ENCODE assay signal across 8 cellular contexts in genomic region chr1:16122916-16123315, GRCh38. TPM values are rescaled to one million over a fixed set of nuclear protein-coding genes. Genes with fewer than 3 reads are reported as not detected.
DNase-seq lines count a peak whose midpoint lies in the region; FAIRE-seq and TF ChIP-seq lines count a peak whose summit lies in the region.
"Had no signal": no experiment of that assay in that cellular context is flagged by ENCODE, and none has a peak within 500 bp of the region (broad histone marks: within the 10 kb centered on the region; RNA-seq: fewer than 3 reads in every experiment).

No MANE protein-coding gene starts in this region.

- CTCF ChIA-PET in RWPE1 (lab: Yijun Ruan, JAX) = interaction anchor here (0.5 to 2.2 kb wide), 4 partner anchors 31 to 248 kb away, joined by 3 to 8 read pairs (median 5); no protein-coding TSS in a partner anchor
- CTCF ChIA-PET in H1 (lab: Charles Lee; ENCODE audit: partially characterized antibody) = interaction anchor here (0.7 to 31.3 kb wide), 6 partner anchors 16 to 67 kb away, joined by 3 to 522 read pairs (median 5); partner anchors contain the start of gene FAM131C

- no peak overlapping the region for H2AFZ ChIP-seq in H1 (ENCODE audit: low read length)

- no peak overlapping the region for H3K4me2 ChIP-seq in H1 (ENCODE audit: insufficient read depth in 1 of 2, low read depth in 2 of 2, low read length in 2 of 2)

- no peak overlapping the region for H3K23ac ChIP-seq in H1 (ENCODE audit: insufficient read length)

- H3K4me1 ChIP-seq in H1 (replicated peaks in 1 of 4; ENCODE audit: control insufficient read depth in 3 of 4, insufficient read depth in 4 of 4, low read length in 3 of 4) = peaks cover 0 to 18% (median 10%) of the 10 kb centered on the region in 4 experiments; a peak in 5 of 7 replicates

- POLR2A ChIA-PET in RWPE1 (lab: Yijun Ruan, JAX; ENCODE audit: low non-redundant PET) (no interaction called here), H1 (lab: Charles Lee; ENCODE audit: partially characterized antibody) (interaction anchor here (1.1 to 7.3 kb wide), 5 partner anchors 11 to 46 kb away, joined by 4 to 51 read pairs (median 5); no protein-coding TSS in a partner anchor)

- peaks cover 0 to 12% of the 10 kb centered on the region in 2 experiments for H4K20me1 ChIP-seq in H1 (replicated peaks in 1 of 2; ENCODE audit: control insufficient read depth in 1 of 2, insufficient read depth in 2 of 2, low read length in 2 of 2)

- H2BK20ac ChIP-seq in H1 (ENCODE audit: low read length) = no peak overlapping the region

- DNase-seq in GOT3 (lab: John Stamatoyannopoulos, UW) = peak; percentile 74
- DNase-seq in RWPE1 (ENCODE audit: low spot score) = peak; percentile 62
- no peak for DNase-seq in H1 (ENCODE audit: low read depth in 1 of 2, low spot score in 2 of 2)
- peak; percentile 17 for DNase-seq in stimulated activated CD4-positive, alpha-beta T cell treated with anti-CD3 and anti-CD28 coated beads, Interleukin-2, amount 100 ng/mL, for 4 hours (ENCODE audit: low read depth)
- DNase-seq in HuH-7 (ENCODE audit: low spot score) = no peak
- no peak for DNase-seq in NCI-H1092 (lab: John Stamatoyannopoulos, UW)
- no peak for DNase-seq in NCI-H2029 (lab: John Stamatoyannopoulos, UW)

- no peaks in the 10 kb centered on the region for H3K27me3 ChIP-seq in H1 (replicated peaks in 1 of 4; ENCODE audit: control insufficient read depth in 3 of 4, extremely low read depth in 1 of 4, insufficient read depth in 3 of 4, low read length in 3 of 4)

- 95% methylated on average over 6 of the region's 6 CpGs; no CpG with 5 or more reads in 1 of the 2 experiments for WGBS in H1 (ENCODE audit: extremely low coverage in 1 of 2, insufficient coverage in 1 of 2, insufficient read length in 1 of 2, insufficient replicate concordance in 2 of 2, low coverage in 1 of 2, low lambda C conversion rate in 2 of 2, missing lambda C conversion rate in 1 of 2), 2 experiments

- TF ChIP-seq POLR2A in H1 (IDR thresholded peaks at IDR 0.05; ENCODE audit: control extremely low read depth in 1 of 2, low read depth in 2 of 2, low read length in 2 of 2) = no peak

- no peak overlapping the region for H3K56ac ChIP-seq in H1 (replicated peaks; ENCODE audit: insufficient read length, low read depth, low read length)

- TF ChIP-seq RAD21 in H1 (IDR thresholded peaks at IDR 0.05 in 1 of 2, conservative IDR thresholded peaks at IDR 0.05 in 1 of 2; ENCODE audit: low read depth in 2 of 2, low read length in 2 of 2) = no peak

- H3K9ac ChIP-seq in H1 (replicated peaks in 1 of 4; ENCODE audit: extremely low read depth in 1 of 4, low read depth in 3 of 4, low read length in 3 of 4) = no peak overlapping the region

- H3K14ac ChIP-seq in H1 (ENCODE audit: insufficient read length) = no peak overlapping the region

- no peak overlapping the region for H2BK120ac ChIP-seq in H1 (replicated peaks; ENCODE audit: low read depth, low read length)

- no peak overlapping the region for H3K4me3 ChIP-seq in H1 (ENCODE audit: extremely low read depth in 1 of 4, insufficient read depth in 2 of 4, low read depth in 3 of 4, low read length in 4 of 4)

- FAIRE-seq in H1 (lab: Jason Lieb, UNC) = no peak

- H4K5ac ChIP-seq in H1 (ENCODE audit: insufficient read length, low read depth, low read length) = no peak overlapping the region

- H3K23me2 ChIP-seq in H1 (ENCODE audit: low read depth, low read length) = no peaks in the 10 kb centered on the region

- no peaks in the 10 kb centered on the region; the same call in none of the 2 replicates for H3K79me1 ChIP-seq in H1 (ENCODE audit: low read depth, low read length)

- no peaks in the 10 kb centered on the region for H3K9me3 ChIP-seq in H1 (ENCODE audit: insufficient read depth in 2 of 2, low read depth in 1 of 2, low read length in 1 of 2)

- H3K36me3 ChIP-seq in H1 (ENCODE audit: control insufficient read depth in 2 of 4, insufficient read depth in 4 of 4, low read length in 3 of 4) = peaks cover 6 to 30% (median 13%) of the 10 kb centered on the region in 4 experiments; a peak in 7 of 8 replicates

- TF ChIP-seq CTCF in RWPE1 (conservative IDR thresholded peaks at IDR 0.05; ENCODE audit: low read depth) = no peak
- no peak for TF ChIP-seq CTCF in H1 (IDR thresholded peaks at IDR 0.05; ENCODE audit: control extremely low read depth in 1 of 3, insufficient read depth in 1 of 3, low read depth in 1 of 3, low read length in 3 of 3)

- 0 out of 2 replicates have a peak overlapping the region, but pooled peaks have one; percentile 10 for H2AK5ac ChIP-seq in H1 (ENCODE audit: low read depth, low read length)

- peak overlapping the region; percentile 30 for H4K91ac ChIP-seq in H1 (replicated peaks; ENCODE audit: insufficient read length, low read length)

- H4K8ac ChIP-seq in H1 (ENCODE audit: extremely low read depth, insufficient read depth, low read length) = no peak overlapping the region; the same call in 1 of the 2 replicates

- no peak for TF ChIP-seq EP300 in H1 (IDR thresholded peaks at IDR 0.05; ENCODE audit: borderline replicate concordance in 1 of 2, low read depth in 2 of 2, low read length in 2 of 2)

- 0 out of 2 replicates have a peak overlapping the region, but pooled peaks have one; percentile 39 for H2BK12ac ChIP-seq in H1 (ENCODE audit: low read depth, low read length)

- no peaks in the 10 kb centered on the region for H3K79me2 ChIP-seq in H1 (ENCODE audit: control insufficient read depth in 1 of 2, insufficient read depth in 2 of 2, low read length in 2 of 2)

- peak overlapping the region; percentile 84; the same call in 1 of the 2 replicates for H2BK5ac ChIP-seq in H1 (ENCODE audit: low read depth, low read length)

- peak overlapping the region; percentile 80 for H3K27ac ChIP-seq in RWPE1
- no peak overlapping the region for H3K27ac ChIP-seq in H1 (ENCODE audit: low read depth, low read length)

- H3K4ac ChIP-seq in H1 (replicated peaks; ENCODE audit: insufficient read length, low read depth, low read length) = no peak overlapping the region

- H3K18ac ChIP-seq in H1 (ENCODE audit: extremely low read depth, low read length) = no peak overlapping the region

- H2BK15ac ChIP-seq in H1 (ENCODE audit: low read length) = 0 out of 2 replicates have a peak overlapping the region, but pooled peaks have one; percentile 29

TF ChIP-seq in H1, 55 proteins besides CTCF, POLR2A, EP300 and RAD21:
- TF ChIP-seq E2F6 (IDR thresholded peaks at IDR 0.05) (no peak), SIX5 (IDR thresholded peaks at IDR 0.05; ENCODE audit: low read depth, low read length) (no peak), CBX5 (IDR thresholded peaks at IDR 0.05; ENCODE audit: low read depth, low read length) (no peak), TEAD4 (IDR thresholded peaks at IDR 0.05; ENCODE audit: low read depth, low read length) (no peak), MAX (IDR thresholded peaks at IDR 0.05) (no peak), MAFK (IDR thresholded peaks at IDR 0.05; ENCODE audit: low read depth, low read length) (no peak), HDAC6 (IDR thresholded peaks at IDR 0.05; ENCODE audit: low read depth, low read length) (no peak), SIN3A (conservative IDR thresholded peaks at IDR 0.05 in 1 of 2, IDR thresholded peaks at IDR 0.05 in 1 of 2; ENCODE audit: low read depth in 1 of 2, low read length in 2 of 2) (no peak), ZNF274 (IDR thresholded peaks at IDR 0.05; ENCODE audit: borderline replicate concordance, extremely low read depth, low read length) (no peak), KDM4A (IDR thresholded peaks at IDR 0.05; ENCODE audit: low read depth, low read length, severe bottlenecking) (no peak), FOSL1 (IDR thresholded peaks at IDR 0.05; ENCODE audit: insufficient read depth, low read depth, low read length) (no peak), CEBPB (IDR thresholded peaks at IDR 0.05; ENCODE audit: low read depth, low read length) (no peak), SP4 (IDR thresholded peaks at IDR 0.05; ENCODE audit: low read length) (no peak), JUND (IDR thresholded peaks at IDR 0.05; ENCODE audit: low read length) (no peak), POLR2AphosphoS5 (IDR thresholded peaks at IDR 0.05; ENCODE audit: low read depth, low read length) (no peak), RXRA (IDR thresholded peaks at IDR 0.05; ENCODE audit: insufficient read depth, low read depth, low read length) (no peak), NRF1 (IDR thresholded peaks at IDR 0.05; ENCODE audit: low read depth, low read length) (no peak), GTF2F1 (IDR thresholded peaks at IDR 0.05; ENCODE audit: borderline replicate concordance, low read depth, low read length) (no peak), RNF2 (IDR thresholded peaks at IDR 0.05; ENCODE audit: borderline replicate concordance, low read depth, low read length, missing control alignments, poor library complexity, severe bottlenecking) (no peak)

RNA-seq across cellular contexts. Expression of gene EPHA2, which starts 33.0 kb away (rescaled TPM):
- total RNA-seq in H1 (2021; fragmentation: NEBNext Ultra II Directional; extraction: Animal tissue kit (Norgen Biotek cat#: 25700)) = 28.4 and 33.6 TPM in 2 replicates
- polyA plus RNA-seq in H1 (2011; rRNA removed) = 26.8 and 42.2 TPM in 2 replicates
- polyA plus RNA-seq in H1 (2011; cell fraction: cytosol; rRNA removed) = 24.2 TPM
- polyA plus RNA-seq in H1 (2011; cell fraction: nucleus; rRNA removed) = 69.5 TPM
- polyA plus RNA-seq in H1 (2012, experiment 1 of 2) = 23.3 to 29.4 TPM (median 24.9 TPM) in 4 replicates
- 28.9 TPM for polyA plus RNA-seq in H1 (2012, experiment 2 of 2)
- 33.8 TPM for polyA plus RNA-seq in H1 (2013, experiment 1 of 2)
- polyA plus RNA-seq in H1 (2013, experiment 2 of 2) = 33.1 TPM
- polyA minus RNA-seq in H1 (2011; rRNA and poly(A)+ RNA removed) = 44.2 and 53.8 TPM in 2 replicates
- 30.1 TPM for polyA minus RNA-seq in H1 (2011; cell fraction: cytosol; rRNA and poly(A)+ RNA removed)
- polyA minus RNA-seq in H1 (2011; cell fraction: nucleus; rRNA and poly(A)+ RNA removed) = 34.1 TPM
- total RNA-seq: T-helper 2 cell treated with Interferon-gamma antibody and Interleukin-4, amounts not matched to agents 100 ng/mL and 5 ng/mL, for 36 hours had no signal

RNA-seq across cellular contexts. Expression of gene FAM131C, which starts 49.5 kb away (rescaled TPM):
- 0.25 and 0.78 TPM in 2 replicates for total RNA-seq in H1 (2021; fragmentation: NEBNext Ultra II Directional; extraction: Animal tissue kit (Norgen Biotek cat#: 25700))
- polyA plus RNA-seq in H1 (2011; rRNA removed) = 0.73 and 1.6 TPM in 2 replicates
- polyA plus RNA-seq in H1 (2011; cell fraction: cytosol; rRNA removed) = 0.54 TPM
- polyA plus RNA-seq in H1 (2011; cell fraction: nucleus; rRNA removed) = 1.4 TPM
- polyA plus RNA-seq in H1 (2012, experiment 1 of 2) = 0.33 to 1.4 TPM (median 1.1 TPM) in 4 replicates
- polyA plus RNA-seq in H1 (2012, experiment 2 of 2) = 0.76 TPM
- polyA plus RNA-seq in H1 (2013, experiment 1 of 2) = 0.85 TPM
- polyA plus RNA-seq in H1 (2013, experiment 2 of 2) = 0.92 TPM
- 0.22 and 0.46 TPM in 2 replicates for polyA minus RNA-seq in H1 (2011; rRNA and poly(A)+ RNA removed)
- polyA minus RNA-seq in H1 (2011; cell fraction: cytosol; rRNA and poly(A)+ RNA removed) = 0.88 TPM
- polyA minus RNA-seq in H1 (2011; cell fraction: nucleus; rRNA and poly(A)+ RNA removed) = 1.2 TPM

Comparison
In these comparisons a context has a peak if more than half of its experiments do, and no peak if none do; other contexts are left out.
1. DNase-seq: peak in GOT3 (single experiment), RWPE1 (single experiment) and stimulated activated CD4-positive, alpha-beta T cell treated with anti-CD3 and anti-CD28 coated beads, Interleukin-2, amount 100 ng/mL, for 4 hours (single experiment); none in H1 (0 of 2), HuH-7 (single experiment), NCI-H1092 (single experiment) and NCI-H2029 (single experiment).